In genomic region chr10:80541144-80541750, GRCh38 we compare ENCODE assay signal across 9 cellular contexts. TPM values are rescaled to one million over a fixed set of nuclear protein-coding genes. Genes with fewer than 3 reads are reported as not detected.
DNase-seq lines count a peak whose midpoint lies in the region; ATAC-seq and TF ChIP-seq lines count a peak whose summit lies in the region.
"Had no signal": no experiment of that assay in that cellular context is flagged by ENCODE, and none has a peak within 500 bp of the region (broad histone marks: within the 10 kb centered on the region; RNA-seq: fewer than 3 reads in every experiment).

No MANE protein-coding gene starts in this region.

- WGBS in mammary epithelial cell (ENCODE audit: low coverage, missing lambda C conversion rate) = 92% methylated on average over 6 of the region's 6 CpGs

- ATAC-seq in HG03045 (IDR thresholded peaks at IDR 0.05; ENCODE audit: unreplicated experiment) = peak; percentile 60
- ATAC-seq in stimulated activated naive B cell treated with anti-CD40 and anti-IgM and Interleukin-4, amounts not matched to agents 10 μg/mL and 1 μg/mL and 100 μg/mL, for 72 hours (replicated peaks) = peak; percentile 64 to 68
- no peak for ATAC-seq in SK-N-SH treated with all-trans-retinoic acid at 6 μM for 48 hours

- no peak overlapping the region for H3K9ac ChIP-seq in mammary epithelial cell (ENCODE audit: insufficient read depth, low read length)

- CTCF ChIA-PET in mammary epithelial cell (lab: Charles Lee; ENCODE audit: low non-redundant PET) = no interaction called here

- peak overlapping the region; percentile 57 for H2AFZ ChIP-seq in mammary epithelial cell (ENCODE audit: low read depth, low read length)

- H3K27me3 Mint-ChIP-seq in activated T-cell treated with anti-CD3 and anti-CD28 coated beads, Interleukin-2, amount 50 U/mL, for 24 hours = no peaks in the 10 kb centered on the region
- no peaks in the 10 kb centered on the region for H3K27me3 Mint-ChIP-seq in stimulated activated naive B cell treated with anti-CD40 and anti-IgM and Interleukin-4, amounts not matched to agents 10 μg/mL and 1 μg/mL and 100 μg/mL, for 72 hours

- no peak overlapping the region for H3K4me2 ChIP-seq in mammary epithelial cell (ENCODE audit: insufficient read depth, low read depth, low read length)

- peaks cover 21% of the 10 kb centered on the region for H3K4me1 Mint-ChIP-seq in activated T-cell treated with anti-CD3 and anti-CD28 coated beads, Interleukin-2, amount 50 U/mL, for 24 hours (ENCODE audit: low read depth)
- peaks cover 36 to 54% of the 10 kb centered on the region in 2 donors for H3K4me1 Mint-ChIP-seq in stimulated activated naive B cell treated with anti-CD40 and anti-IgM and Interleukin-4, amounts not matched to agents 10 μg/mL and 1 μg/mL and 100 μg/mL, for 72 hours

- no peak overlapping the region for H3K4me3 Mint-ChIP-seq in activated T-cell treated with anti-CD3 and anti-CD28 coated beads, Interleukin-2, amount 50 U/mL, for 24 hours
- peak overlapping the region; percentile 60 to 74 for H3K4me3 Mint-ChIP-seq in stimulated activated naive B cell treated with anti-CD40 and anti-IgM and Interleukin-4, amounts not matched to agents 10 μg/mL and 1 μg/mL and 100 μg/mL, for 72 hours

- H3K4me1 ChIP-seq in mammary epithelial cell (ENCODE audit: insufficient read depth, low read length) = peaks cover 40% of the 10 kb centered on the region

- H4K20me1 ChIP-seq in mammary epithelial cell (ENCODE audit: insufficient read depth, low read length) = no peaks in the 10 kb centered on the region

- H3K27ac Mint-ChIP-seq in activated T-cell treated with anti-CD3 and anti-CD28 coated beads, Interleukin-2, amount 50 U/mL, for 24 hours = peak overlapping the region; percentile 49
- peak overlapping the region; percentile 95 for H3K27ac Mint-ChIP-seq in stimulated activated naive B cell treated with anti-CD40 and anti-IgM and Interleukin-4, amounts not matched to agents 10 μg/mL and 1 μg/mL and 100 μg/mL, for 72 hours

- H3K9me3 Mint-ChIP-seq in activated T-cell treated with anti-CD3 and anti-CD28 coated beads, Interleukin-2, amount 50 U/mL, for 24 hours = no peaks in the 10 kb centered on the region
- no peaks in the 10 kb centered on the region for H3K9me3 Mint-ChIP-seq in stimulated activated naive B cell treated with anti-CD40 and anti-IgM and Interleukin-4, amounts not matched to agents 10 μg/mL and 1 μg/mL and 100 μg/mL, for 72 hours

- BruUV-seq in mammary epithelial cell (replicated peaks; lab: Mats Ljungman, UMichigan) = no TSS peak

- H3K79me2 ChIP-seq in mammary epithelial cell (ENCODE audit: insufficient read depth, low read length) = no peaks in the 10 kb centered on the region

- H3K9me3 ChIP-seq in mammary epithelial cell (replicated peaks; ENCODE audit: insufficient read depth, low read length) = no peaks in the 10 kb centered on the region

- dilution Hi-C loops in mammary epithelial cell (cut with HindIII; ENCODE audit: low sequenced_read_pairs) = no loop called here

- no peak for DNase-seq in activated T-cell treated with anti-CD3 and anti-CD28 coated beads, Interleukin-2, amount 50 U/mL, for 24 hours
- no peak for DNase-seq in activated T-cell treated with anti-CD3 and anti-CD28 coated beads, Interleukin-2, amount 50 U/mL, for 48 hours
- no peak for DNase-seq in mammary epithelial cell
- DNase-seq in stimulated activated naive B cell treated with anti-CD40 and anti-IgM and Interleukin-4, amounts not matched to agents 10 μg/mL and 1 μg/mL and 100 μg/mL, for 72 hours = peak; percentile 46
- DNase-seq in stimulated activated CD8-positive, alpha-beta memory T cell treated with anti-CD3 and anti-CD28 coated beads, Interleukin-4, amount 100 ng/mL, for 48 hours = no peak
- DNase-seq in NCI-H2227 (lab: John Stamatoyannopoulos, UW; ENCODE audit: unreplicated experiment) = no peak
- DNase-seq: T1000 had no signal

- no peak for TF ChIP-seq CTCF in mammary epithelial cell (conservative IDR thresholded peaks at IDR 0.05 in 1 of 2, IDR thresholded peaks at IDR 0.05 in 1 of 2; ENCODE audit: extremely low read depth in 1 of 2, insufficient read depth in 1 of 2, low read depth in 1 of 2, low read length in 2 of 2)

- in situ Hi-C loops in mammary epithelial cell (cut with MboI; ENCODE audit: low sequenced_read_pairs in 2 of 2) = no loop called here

- H3K36me3 Mint-ChIP-seq in activated T-cell treated with anti-CD3 and anti-CD28 coated beads, Interleukin-2, amount 50 U/mL, for 24 hours (ENCODE audit: low read depth) = peaks cover under 1% of the 10 kb centered on the region
- H3K36me3 Mint-ChIP-seq in stimulated activated naive B cell treated with anti-CD40 and anti-IgM and Interleukin-4, amounts not matched to agents 10 μg/mL and 1 μg/mL and 100 μg/mL, for 72 hours = no peaks in the 10 kb centered on the region

- no peaks in the 10 kb centered on the region for H3K27me3 ChIP-seq in mammary epithelial cell (ENCODE audit: insufficient read depth, low read length)

- H3K27ac ChIP-seq in mammary epithelial cell (ENCODE audit: insufficient read depth, low read depth, low read length) = peak overlapping the region; percentile 28

- intact Hi-C loops in mammary epithelial cell (cut with micrococcal nuclease) = no loop called here

- no peaks in the 10 kb centered on the region for H3K36me3 ChIP-seq in mammary epithelial cell (ENCODE audit: insufficient read depth, low read length)

- no peak overlapping the region for H3K4me3 ChIP-seq in mammary epithelial cell (replicated peaks in 1 of 3; ENCODE audit: insufficient read depth in 1 of 3, low read depth in 2 of 3, low read length in 3 of 3)

TF ChIP-seq in SK-N-SH treated with all-trans-retinoic acid at 6 μM for 48 hours, 23 proteins besides CTCF, POLR2A, EP300 and RAD21 (continues in another document):
- TF ChIP-seq CSRNP3 (CRISPR knock-in tag; IDR thresholded peaks at IDR 0.05) = no peak
- no peak for TF ChIP-seq ESRRG (CRISPR knock-in tag; IDR thresholded peaks at IDR 0.05)
- TF ChIP-seq ZNF70 (CRISPR knock-in tag; IDR thresholded peaks at IDR 0.05) = no peak
- TF ChIP-seq ISL1 (CRISPR knock-in tag; IDR thresholded peaks at IDR 0.05) = no peak
- TF ChIP-seq ZFP3 (CRISPR knock-in tag; IDR thresholded peaks at IDR 0.05) = no peak
- no peak for TF ChIP-seq PATZ1 (CRISPR knock-in tag; IDR thresholded peaks at IDR 0.05; ENCODE audit: borderline replicate concordance)
- no peak for TF ChIP-seq POU6F1 (CRISPR knock-in tag; IDR thresholded peaks at IDR 0.05; ENCODE audit: borderline replicate concordance, low read depth)
- TF ChIP-seq CSDC2 (CRISPR knock-in tag; IDR thresholded peaks at IDR 0.05) = no peak
- no peak for TF ChIP-seq ARNTL (CRISPR knock-in tag; IDR thresholded peaks at IDR 0.05; ENCODE audit: borderline replicate concordance, low read depth)
- no peak for TF ChIP-seq PPARA (CRISPR knock-in tag; IDR thresholded peaks at IDR 0.05; ENCODE audit: borderline replicate concordance)

RNA-seq across cellular contexts. Expression of gene SH2D4B, which starts 3.5 kb away (rescaled TPM):
- under 1 TPM in 1 of 2 donors, not detected in 1; under 0.01 TPM for total RNA-seq in mammary epithelial cell
- 0.02 TPM for polyA plus RNA-seq in mammary epithelial cell
- polyA minus RNA-seq in mammary epithelial cell = not detected
